In the genomic region with DNA sequence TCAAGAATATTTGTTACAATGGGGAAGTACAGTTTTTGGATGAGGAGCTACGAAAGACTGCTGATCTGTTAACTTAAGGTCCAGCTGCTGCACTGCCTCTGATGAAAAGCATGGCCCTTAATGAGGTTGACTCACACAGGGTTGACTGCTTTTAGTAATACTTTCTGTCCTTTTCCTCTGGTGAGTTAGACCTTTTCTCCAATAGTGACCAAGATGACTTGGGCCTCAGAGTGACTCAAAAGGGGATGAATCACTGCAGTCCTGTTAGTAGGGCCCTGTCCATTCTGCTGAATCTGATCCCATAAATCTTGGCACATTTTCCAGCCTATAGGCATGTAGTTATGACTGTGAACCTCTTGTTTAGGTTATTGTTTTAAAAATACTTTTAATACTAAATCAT, we compare ENCODE assay signal across 9 cellular contexts. TPM values are rescaled to one million over a fixed set of nuclear protein-coding genes. Genes with fewer than 3 reads are reported as not detected.
DNase-seq lines count a peak whose midpoint lies in the region; ATAC-seq and TF ChIP-seq lines count a peak whose summit lies in the region.
"Had no signal": no experiment of that assay in that cellular context is flagged by ENCODE, and none has a peak within 500 bp of the region (broad histone marks: within the 10 kb centered on the region; RNA-seq: fewer than 3 reads in every experiment).

No MANE protein-coding gene starts in this region.

- H3K9me3 ChIP-seq in ovary = no peaks in the 10 kb centered on the region

- H3K27me3 ChIP-seq in ovary = no peaks in the 10 kb centered on the region

- WGBS in ovary, 3 donors = 66 to 76% (median 73%) methylated on average over 1 of the region's 1 CpG

- no peak overlapping the region for H3K4me3 ChIP-seq in ovary

- ATAC-seq in left colon = no peak

- H3K4me1 Mint-ChIP-seq in CD14-positive monocyte = peaks cover 18% of the 10 kb centered on the region

- intact Hi-C loops in CD14-positive monocyte (cut with micrococcal nuclease) (no loop called here), ovary (cut with DNase I) (no loop called here), left colon (cut with DNase I, micrococcal nuclease) (no loop called here)

- H3K27me3 Mint-ChIP-seq in CD14-positive monocyte (ENCODE audit: low read depth in 3 of 3) = peaks cover 0 to 1% (median 0%) of the 10 kb centered on the region in 3 donors

- H3K27ac ChIP-seq in epithelial cell of prostate (peak overlapping the region; percentile 42), ovary (no peak overlapping the region)

- DNase-seq in CD14-positive monocyte (ENCODE audit: low spot score) = peak; percentile 58
- peak; percentile 51 for DNase-seq in NCI-H226
- DNase-seq in epithelial cell of prostate (ENCODE audit: low read depth, low spot score) = peak; percentile 61
- DNase-seq in non-pigmented ciliary epithelial cell (ENCODE audit: low read depth) = peak; percentile 95
- no peak for DNase-seq in Ammon's horn (ENCODE audit: low spot score)
- no peak for DNase-seq in activated CD4-positive, alpha-beta T cell treated with anti-CD3 and anti-CD28 coated beads, Interleukin-2, amount 50 U/mL, for 1 hour
- no peak for DNase-seq in ovary
- DNase-seq in left colon = no peak
- DNase-seq: NCI-H446 had no signal

- H3K36me3 Mint-ChIP-seq in CD14-positive monocyte = peaks cover 0 to 4% of the 10 kb centered on the region in 2 donors

- H3K9me3 Mint-ChIP-seq in CD14-positive monocyte = peaks cover 0 to 2% (median 0%) of the 10 kb centered on the region in 7 donors

- no peak for TF ChIP-seq POLR2A in ovary (IDR thresholded peaks at IDR 0.05)

- no peak overlapping the region for H3K4me3 Mint-ChIP-seq in CD14-positive monocyte

- H3K4me1 ChIP-seq in ovary (ENCODE audit: insufficient read depth) = peaks cover 4% of the 10 kb centered on the region

- H3K27ac Mint-ChIP-seq in CD14-positive monocyte = peak overlapping the region in 1 of 7 donors; percentile 59

- TF ChIP-seq CTCF in CD14-positive monocyte (IDR thresholded peaks at IDR 0.05) = no peak
- TF ChIP-seq CTCF in ovary (IDR thresholded peaks at IDR 0.05) = no peak

- no peak for TF ChIP-seq EP300 in ovary (IDR thresholded peaks at IDR 0.05)

- no peaks in the 10 kb centered on the region for H3K36me3 ChIP-seq in ovary

RNA-seq across cellular contexts. Expression of a gene that starts 2.7 kb away (rescaled TPM):
- polyA plus RNA-seq in CD14-positive monocyte (under 1 TPM; 0.34 to 0.61 TPM), ovary (10 to 100 TPM in 1 of 2 donors, 1 to 10 TPM in 1; 3.7 to 12.5 TPM)
- total RNA-seq in ovary (10 to 100 TPM in 2 of 7 donors, 1 to 10 TPM in 5; 5.4 to 11.0 (median 6.7) TPM), left colon (1 to 10 TPM; 1.6 to 4.2 TPM)

Comparison
In these comparisons a context has a peak if more than half of its experiments do, and no peak if none do; other contexts are left out.
1. DNase-seq: peak in CD14-positive monocyte (single experiment), NCI-H226 (single experiment), epithelial cell of prostate (single experiment) and non-pigmented ciliary epithelial cell (single experiment); none in Ammon's horn (single experiment), activated CD4-positive, alpha-beta T cell treated with anti-CD3 and anti-CD28 coated beads, Interleukin-2, amount 50 U/mL, for 1 hour (single experiment), ovary (0 of 5) and left colon (0 of 2).